ENCODE assay signal across 19 cellular contexts in genomic region chr2:96253006-96253405, GRCh38. TPM values are rescaled to one million over a fixed set of nuclear protein-coding genes. Genes with fewer than 3 reads are reported as not detected.
A peak's percentile ranks its signal among the peaks of the same experiment; 100 is the strongest.
DNase-seq lines count a peak whose midpoint lies in the region; ATAC-seq and TF ChIP-seq lines count a peak whose summit lies in the region.
"Had no signal": no experiment of that assay in that cellular context is flagged by ENCODE, and none has a peak within 500 bp of the region (broad histone marks: within the 10 kb centered on the region; RNA-seq: fewer than 3 reads in every experiment).

No MANE protein-coding gene starts in this region.

- no peak for TF ChIP-seq POLR2A in suprapubic skin (IDR thresholded peaks at IDR 0.05)

- H3K36me3 Mint-ChIP-seq in CD14-positive monocyte, result peaks cover 67 to 87% of the 10 kb centered on the region in 2 donors
- H3K36me3 Mint-ChIP-seq in type B pancreatic cell, result peaks cover 17% of the 10 kb centered on the region

- H3K36me3 ChIP-seq in neutrophil (peaks cover 76% of the 10 kb centered on the region), suprapubic skin (peaks cover 46% of the 10 kb centered on the region)

- H3K9me3 Mint-ChIP-seq in CD14-positive monocyte (no peaks in the 10 kb centered on the region), type B pancreatic cell (no peaks in the 10 kb centered on the region)

- DNase-seq in CD14-positive monocyte (ENCODE audit: low spot score), result no peak
- no peak for DNase-seq in RWPE1 (ENCODE audit: low spot score)
- no peak for DNase-seq in right cardiac atrium
- DNase-seq in suprapubic skin (ENCODE audit: low spot score in 2 of 2), result no peak
- no peak for DNase-seq in type B pancreatic cell (ENCODE audit: extremely low spot score, unreplicated experiment)
- DNase-seq: Calu3; CD4-positive, CD25-positive, alpha-beta regulatory T cell; DMS79; GM23248; KG1; NCI-H1048; NCI-H2107; NCI-H345; NCI-H69; NK-92 treated with Interleukin-12 subunit alpha and Interleukin-12 subunit beta, amount 100 ng/mL, for 24 hours; OCI-M1 had no signal

- POLR2A ChIA-PET in RWPE1 (lab: Yijun Ruan, JAX; ENCODE audit: low non-redundant PET), result no interaction called here

- intact Hi-C loops in CD14-positive monocyte (cut with micrococcal nuclease) (no loop called here), right cardiac atrium (cut with DNase I) (loop anchor here in 1 of 4 donors (5.0 kb wide), 1 partner anchor 46 kb away; the partner anchor contains the start of gene STARD7)

- H3K4me3 ChIP-seq in right cardiac atrium (ENCODE audit: low read length) (no peak overlapping the region), neutrophil (ENCODE audit: low read depth in 1 of 2, low read length in 1 of 2) (no peak overlapping the region), suprapubic skin (no peak overlapping the region)
- H3K4me3 ChIP-seq: GM12878, GM23248 had no signal

- TF ChIP-seq CTCF in CD14-positive monocyte (IDR thresholded peaks at IDR 0.05) (no peak), RWPE1 (conservative IDR thresholded peaks at IDR 0.05; ENCODE audit: low read depth) (no peak), neutrophil (IDR thresholded peaks at IDR 0.05) (no peak), suprapubic skin (IDR thresholded peaks at IDR 0.05) (no peak), type B pancreatic cell (conservative IDR thresholded peaks at IDR 0.05) (no peak)

- peak overlapping the region; percentile 7; the same call in 1 of the 2 replicates for H3K27ac ChIP-seq in RWPE1
- H3K27ac ChIP-seq in right cardiac atrium (ENCODE audit: low read length), result peak overlapping the region; percentile 63
- peak overlapping the region; percentile 56 for H3K27ac ChIP-seq in neutrophil
- H3K27ac ChIP-seq in suprapubic skin, result no peak overlapping the region
- H3K27ac ChIP-seq: GM23248 had no signal

- H3K27ac Mint-ChIP-seq in CD14-positive monocyte (peak overlapping the region in 5 of 7 donors; percentile 9 to 75 (median 27)), type B pancreatic cell (no peak overlapping the region)

- H3K27me3 Mint-ChIP-seq in CD14-positive monocyte (ENCODE audit: low read depth in 3 of 3) (peaks cover 0 to 4% (median 4%) of the 10 kb centered on the region in 3 donors), type B pancreatic cell (no peaks in the 10 kb centered on the region)
- H3K27me3 Mint-ChIP-seq: CD4-positive, CD25-positive, alpha-beta regulatory T cell had no signal

- H3K27me3 ChIP-seq in right cardiac atrium (ENCODE audit: control insufficient read depth, insufficient read depth) (no peaks in the 10 kb centered on the region), neutrophil (no peaks in the 10 kb centered on the region), suprapubic skin (no peaks in the 10 kb centered on the region)

- 80% methylated on average over 7 of the region's 7 CpGs for WGBS in right cardiac atrium
- WGBS in suprapubic skin, result 90% methylated on average over 7 of the region's 7 CpGs

- H3K4me3 Mint-ChIP-seq in CD14-positive monocyte (no peak overlapping the region), type B pancreatic cell (no peak overlapping the region)
- H3K4me3 Mint-ChIP-seq: CD4-positive, CD25-positive, alpha-beta regulatory T cell had no signal

- H3K9me3 ChIP-seq in right cardiac atrium (ENCODE audit: control insufficient read depth, low read length) (no peaks in the 10 kb centered on the region), neutrophil (no peaks in the 10 kb centered on the region), suprapubic skin (no peaks in the 10 kb centered on the region)

- ATAC-seq in right cardiac atrium, result no peak
- no peak for ATAC-seq in GM18511 (IDR thresholded peaks at IDR 0.05; ENCODE audit: unreplicated experiment)
- ATAC-seq: GM12878 had no signal

- H3K4me1 Mint-ChIP-seq in CD14-positive monocyte, result peaks cover 78% of the 10 kb centered on the region
- H3K4me1 Mint-ChIP-seq in type B pancreatic cell (ENCODE audit: unreplicated experiment), result peaks cover 22% of the 10 kb centered on the region

- H3K4me1 ChIP-seq in right cardiac atrium (ENCODE audit: control insufficient read depth, insufficient read depth, low read length) (peaks cover 22% of the 10 kb centered on the region), neutrophil (ENCODE audit: control insufficient read depth in 1 of 2, insufficient read depth in 1 of 2, low read depth in 1 of 2, low read length in 1 of 2) (peaks cover 32 to 41% of the 10 kb centered on the region in 2 experiments), suprapubic skin (peaks cover 29% of the 10 kb centered on the region)

- TF ChIP-seq EP300 in suprapubic skin (IDR thresholded peaks at IDR 0.05), result no peak

- CTCF ChIA-PET in RWPE1 (lab: Yijun Ruan, JAX), result interaction anchor here (0.6 kb wide), 1 partner anchor 31 kb away, joined by 3 read pairs; no protein-coding TSS in a partner anchor

RNA-seq across cellular contexts. Expression of gene TMEM127, which starts 12.8 kb away (rescaled TPM):
- polyA plus RNA-seq in CD14-positive monocyte (100 to 1,000 TPM in 1 of 2 donors, 10 to 100 TPM in 1; 72.3 to 107 TPM), right cardiac atrium (37.0 TPM)
- total RNA-seq in right cardiac atrium (10 to 100 TPM; 77.8 to 90.0 (median 84.8) TPM), suprapubic skin (10 to 100 TPM; 39.3 to 66.5 (median 53.9) TPM), type B pancreatic cell (ENCODE audit: low replicate concordance) (40.5 and 58.3 TPM in 2 replicates)

RNA-seq across cellular contexts. Expression of gene CIAO1, which starts 13.0 kb away (rescaled TPM):
- 10 to 100 TPM; 89.4 to 93.8 TPM for polyA plus RNA-seq in CD14-positive monocyte
- 10 to 100 TPM; 52.2 to 60.5 (median 56.0) TPM for total RNA-seq in right cardiac atrium
- 30.3 TPM for polyA plus RNA-seq in right cardiac atrium
- 100 to 1,000 TPM; 107 to 143 (median 110) TPM for total RNA-seq in suprapubic skin
- total RNA-seq in type B pancreatic cell (ENCODE audit: low replicate concordance), result 68.9 and 69.7 TPM in 2 replicates

RNA-seq across cellular contexts. Expression of gene STARD7, which starts 44.4 kb away (rescaled TPM):
- 100 to 1,000 TPM; 172 to 179 TPM for polyA plus RNA-seq in CD14-positive monocyte
- 100 to 1,000 TPM; 142 to 184 (median 156) TPM for total RNA-seq in right cardiac atrium
- 61.9 TPM for polyA plus RNA-seq in right cardiac atrium
- total RNA-seq in suprapubic skin, result 10 to 100 TPM; 69.4 to 92.4 (median 76.8) TPM
- total RNA-seq in type B pancreatic cell (ENCODE audit: low replicate concordance), result 133 and 146 TPM in 2 replicates

RNA-seq across cellular contexts. Expression of gene SNRNP200, which starts 52.3 kb away (rescaled TPM):
- polyA plus RNA-seq in CD14-positive monocyte (10 to 100 TPM; 27.2 to 36.1 TPM), right cardiac atrium (41.1 TPM)
- total RNA-seq in right cardiac atrium (10 to 100 TPM; 57.8 to 63.8 (median 60.4) TPM), suprapubic skin (100 to 1,000 TPM in 3 of 4 donors, 10 to 100 TPM in 1; 75.8 to 150 (median 110) TPM), type B pancreatic cell (ENCODE audit: low replicate concordance) (136 and 184 TPM in 2 replicates)
